ENCODE assay signal across 20 cellular contexts in the genomic region with DNA sequence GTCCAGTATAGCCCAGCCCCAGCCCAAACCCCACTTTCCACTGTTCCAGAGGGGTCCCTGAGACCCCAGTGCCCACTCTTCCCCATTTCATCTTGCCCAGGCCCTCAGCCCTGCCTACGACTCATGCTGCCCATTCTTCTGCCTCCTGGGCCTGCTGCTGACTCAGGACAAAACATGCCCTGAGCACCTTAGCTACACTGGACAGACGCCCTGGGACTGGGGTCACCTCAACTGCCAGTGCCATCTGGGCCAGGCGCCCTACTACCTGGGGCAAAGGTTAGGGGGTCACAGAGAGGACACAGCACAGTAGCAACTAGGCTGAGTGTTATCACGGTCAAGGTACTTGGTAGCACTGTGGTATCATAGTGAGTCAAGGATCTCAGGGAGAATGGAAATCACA. TPM values are rescaled to one million over a fixed set of nuclear protein-coding genes. Genes with fewer than 3 reads are reported as not detected.
DNase-seq lines count a peak whose midpoint lies in the region; ATAC-seq, FAIRE-seq and TF ChIP-seq lines count a peak whose summit lies in the region.
"Had no signal": no experiment of that assay in that cellular context is flagged by ENCODE, and none has a peak within 500 bp of the region (broad histone marks: within the 10 kb centered on the region; RNA-seq: fewer than 3 reads in every experiment).

No MANE protein-coding gene starts in this region.

- no peak overlapping the region for H3K9ac ChIP-seq in IMR-90 (ENCODE audit: low read depth, low read length)
- H3K9ac ChIP-seq: KMS-11 had no signal

- H3K36me3 Mint-ChIP-seq in nephron (ENCODE audit: low read depth), result peaks cover 4% of the 10 kb centered on the region
- H3K36me3 Mint-ChIP-seq: CD14-positive monocyte had no signal

- H3K4me3 Mint-ChIP-seq in nephron, result peak overlapping the region; percentile 98 to 99 (median 98)
- H3K4me3 Mint-ChIP-seq: CD14-positive monocyte had no signal

- H4K91ac ChIP-seq in IMR-90 (ENCODE audit: insufficient read depth, low read depth, low read length), result no peak overlapping the region

- no peak overlapping the region for H3K4ac ChIP-seq in IMR-90 (ENCODE audit: low read depth, low read length)

- 54% methylated on average over 3 of the region's 4 CpGs; no CpG with 5 or more reads in 1 of the 2 experiments for WGBS in IMR-90 (ENCODE audit: extremely low coverage in 2 of 2, insufficient read length in 1 of 2), 2 experiments
- 41 to 75% (median 61%) methylated on average over 4 of the region's 4 CpGs for WGBS in small intestine, 3 donors

- H4K5ac ChIP-seq in IMR-90 (ENCODE audit: low read depth, low read length), result no peak overlapping the region

- H4K8ac ChIP-seq in IMR-90 (ENCODE audit: low read depth in 2 of 2, low read length in 2 of 2), result no peak overlapping the region

- intact Hi-C loops in IMR-90 (cut with micrococcal nuclease), result no loop called here

- peaks cover 5% of the 10 kb centered on the region for H3K27me3 Mint-ChIP-seq in nephron (ENCODE audit: low read depth)

- H3K27me3 ChIP-seq in IMR-90 (ENCODE audit: control insufficient read depth, insufficient read depth, low read length), result peaks cover 7% of the 10 kb centered on the region
- H3K27me3 ChIP-seq in small intestine (ENCODE audit: control insufficient read depth in 2 of 2, insufficient read depth in 2 of 2, low read length in 2 of 2), result no peaks in the 10 kb centered on the region

- H3K79me1 ChIP-seq in IMR-90 (ENCODE audit: low read depth in 1 of 2, low read length in 2 of 2), result peaks cover 7 to 36% of the 10 kb centered on the region in 2 experiments

- no peak for FAIRE-seq in small intestine (lab: Jason Lieb, UNC)

- dilution Hi-C loops in IMR-90 (cut with HindIII; ENCODE audit: low sequenced_read_pairs, unreplicated experiment), result no loop called here

- no peak overlapping the region for H3K14ac ChIP-seq in IMR-90 (replicated peaks; ENCODE audit: low read depth, low read length)

- no peak overlapping the region for H2BK120ac ChIP-seq in IMR-90 (ENCODE audit: low read depth, low read length)

- H2AK9ac ChIP-seq in IMR-90 (replicated peaks; ENCODE audit: low read depth, low read length, poor library complexity), result peak overlapping the region; percentile 52

- no peak overlapping the region for H2AFZ ChIP-seq in IMR-90 (replicated peaks; ENCODE audit: low read length, poor library complexity)

- TF ChIP-seq CTCF in IMR-90 (conservative IDR thresholded peaks at IDR 0.05; ENCODE audit: low read depth, low read length) (no peak), coronary artery (IDR thresholded peaks at IDR 0.05) (no peak), nephron (IDR thresholded peaks at IDR 0.05; ENCODE audit: unreplicated experiment in 3 of 3) (no peak)

- no peak for TF ChIP-seq POLR2A in IMR-90 (IDR thresholded peaks at IDR 0.05; ENCODE audit: low read depth, low read length)

- H3K4me1 ChIP-seq in IMR-90 (ENCODE audit: control insufficient read depth, insufficient read depth, low read length) (peaks cover 9% of the 10 kb centered on the region), small intestine (ENCODE audit: control insufficient read depth in 2 of 2, insufficient read depth in 1 of 2, low read depth in 1 of 2, low read length in 1 of 2) (peaks cover 0 to 3% of the 10 kb centered on the region in 2 donors)

- CTCF ChIA-PET in IMR-90 (lab: Yijun Ruan, JAX), result no interaction called here

- no peak overlapping the region for H3K4me2 ChIP-seq in IMR-90 (ENCODE audit: low read depth, low read length)
- H3K4me2 ChIP-seq: KMS-11 had no signal

- H2BK20ac ChIP-seq in IMR-90 (ENCODE audit: low read depth, low read length), result no peak overlapping the region

- BruUV-seq in IMR-90 (replicated peaks; lab: Mats Ljungman, UMichigan), result no TSS peak

- H3K4me3 ChIP-seq in IMR-90 (ENCODE audit: insufficient read depth, low read depth, low read length), result no peak overlapping the region
- no peak overlapping the region for H3K4me3 ChIP-seq in coronary artery
- H3K4me3 ChIP-seq in small intestine (ENCODE audit: low read depth in 1 of 2, low read length in 2 of 2), result no peak overlapping the region
- H3K4me3 ChIP-seq: SK-N-MC had no signal

- no peak for TF ChIP-seq RAD21 in IMR-90 (IDR thresholded peaks at IDR 0.05; ENCODE audit: low read length)

- no peaks in the 10 kb centered on the region for H3K9me3 Mint-ChIP-seq in nephron

- peaks cover 15% of the 10 kb centered on the region for H3K4me1 Mint-ChIP-seq in nephron

- H2BK5ac ChIP-seq in IMR-90 (ENCODE audit: low read depth, low read length, poor library complexity, severe bottlenecking), result no peak overlapping the region

- H3K36me3 ChIP-seq in IMR-90 (ENCODE audit: control insufficient read depth, insufficient read depth, low read length) (peaks cover 12% of the 10 kb centered on the region), small intestine (ENCODE audit: control insufficient read depth in 2 of 2, insufficient read depth in 2 of 2, low read length in 2 of 2) (no peaks in the 10 kb centered on the region)

- H3K23ac ChIP-seq in IMR-90 (ENCODE audit: low read depth, low read length), result no peak overlapping the region

- H2BK15ac ChIP-seq in IMR-90 (ENCODE audit: low read depth, low read length), result no peak overlapping the region

- ATAC-seq in IMR-90 (ENCODE audit: low read depth) (no peak), HG03432 (IDR thresholded peaks at IDR 0.05; ENCODE audit: unreplicated experiment) (no peak), HG02938 (IDR thresholded peaks at IDR 0.05; ENCODE audit: unreplicated experiment) (no peak)
- ATAC-seq: Panc1 had no signal

- H3K56ac ChIP-seq in IMR-90 (ENCODE audit: extremely low read depth, insufficient read depth, low read length), result no peak overlapping the region

- H3K27ac Mint-ChIP-seq in nephron, result peak overlapping the region; percentile 57 to 98 (median 94)
- H3K27ac Mint-ChIP-seq: CD14-positive monocyte had no signal

- in situ Hi-C loops in IMR-90 (cut with MboI; ENCODE audit: low sequenced_read_pairs), result no loop called here

- POLR2A ChIA-PET in IMR-90 (lab: Charles Lee; ENCODE audit: unreplicated experiment), result no interaction called here

- H3K18ac ChIP-seq in IMR-90 (ENCODE audit: low read depth, low read length), result no peak overlapping the region

- peaks cover 27% of the 10 kb centered on the region for H3K9me1 ChIP-seq in IMR-90 (ENCODE audit: insufficient read depth, low read length)

- peaks cover 4% of the 10 kb centered on the region; the same call in 1 of the 2 replicates for H4K20me1 ChIP-seq in IMR-90 (ENCODE audit: insufficient read depth, low read length)

- DNase-seq in IMR-90 (no peak), coronary artery (ENCODE audit: low spot score) (peak; percentile 65), small intestine (peak; percentile 32), inferior parietal cortex (ENCODE audit: extremely low spot score) (no peak)
- DNase-seq: ACHN, AML-193, COR-L47, NCI-H1048, NCI-H1436 treated with DMSO at 0.1 percent for 48 hours, NCI-H2029 treated with DMSO at 0.1 percent for 48 hours, NCI-H510A treated with DMSO at 0.1 percent for 48 hours, NCI-H82, Right ventricle myocardium superior had no signal

- H3K9me3 ChIP-seq in IMR-90 (ENCODE audit: control insufficient read depth, insufficient read depth, low read length), result no peaks in the 10 kb centered on the region
- H3K9me3 ChIP-seq in small intestine (ENCODE audit: control insufficient read depth, low read depth), result no peaks in the 10 kb centered on the region

- H2AK5ac ChIP-seq in IMR-90 (ENCODE audit: low read depth, low read length), result no peak overlapping the region

- H3K27ac ChIP-seq in IMR-90 (ENCODE audit: insufficient read depth, low read length), result no peak overlapping the region
- H3K27ac ChIP-seq in coronary artery, result no peak overlapping the region
- H3K27ac ChIP-seq in small intestine (ENCODE audit: low read depth in 1 of 2, low read length in 1 of 2), result no peak overlapping the region
- H3K27ac ChIP-seq: KMS-11, SK-N-MC had no signal

TF ChIP-seq in IMR-90, 13 proteins besides CTCF, POLR2A, EP300 and RAD21 (continues in another document):
- TF ChIP-seq MAFK (IDR thresholded peaks at IDR 0.05; ENCODE audit: low read depth, low read length) (0 out of 2 replicates have a peak, but pooled peaks have one; percentile 24), NFE2L2 (IDR thresholded peaks at IDR 0.05; ENCODE audit: low read depth, low read length) (no peak), MXI1 (IDR thresholded peaks at IDR 0.05; ENCODE audit: borderline replicate concordance, low read depth, low read length) (no peak), CEBPB (IDR thresholded peaks at IDR 0.05; ENCODE audit: low read depth, low read length) (no peak)

RNA-seq across cellular contexts. Expression of gene LAMB2, which starts 2.6 kb away (rescaled TPM):
- 179 and 213 TPM in 2 replicates for total RNA-seq in IMR-90 (2012; rRNA removed)
- polyA plus RNA-seq in IMR-90 (2012; rRNA removed), result 526 and 570 TPM in 2 replicates
- 340 and 377 TPM in 2 replicates for polyA plus RNA-seq in IMR-90 (2012; cell fraction: cytosol; rRNA removed)
- polyA plus RNA-seq in IMR-90 (2012; cell fraction: nucleus; rRNA removed; ENCODE audit: low replicate concordance), result 2,321 and 3,633 TPM in 2 replicates
- 100 to 1,000 TPM; 124 to 598 (median 312) TPM for polyA plus RNA-seq in small intestine

RNA-seq across cellular contexts. Expression of gene USP19, which starts 14.9 kb away (rescaled TPM):
- total RNA-seq in IMR-90 (2012; rRNA removed), result 22.5 and 24.7 TPM in 2 replicates
- polyA plus RNA-seq in IMR-90 (2012; rRNA removed) (39.7 and 44.0 TPM in 2 replicates), small intestine (10 to 100 TPM; 20.1 to 26.2 (median 22.2) TPM)
- polyA plus RNA-seq in IMR-90 (2012; cell fraction: cytosol; rRNA removed), result 16.0 and 29.4 TPM in 2 replicates
- polyA plus RNA-seq in IMR-90 (2012; cell fraction: nucleus; rRNA removed; ENCODE audit: low replicate concordance), result 76.7 and 128 TPM in 2 replicates

RNA-seq across cellular contexts. Expression of gene CCDC71, which starts 30.6 kb away (rescaled TPM):
- total RNA-seq in IMR-90 (2012; rRNA removed), result 28.3 and 29.4 TPM in 2 replicates
- 35.9 and 38.6 TPM in 2 replicates for polyA plus RNA-seq in IMR-90 (2012; rRNA removed)
- 30.2 and 39.2 TPM in 2 replicates for polyA plus RNA-seq in IMR-90 (2012; cell fraction: cytosol; rRNA removed)
- polyA plus RNA-seq in IMR-90 (2012; cell fraction: nucleus; rRNA removed; ENCODE audit: low replicate concordance), result 15.4 and 25.4 TPM in 2 replicates
- 10 to 100 TPM; 13.0 to 22.3 (median 13.5) TPM for polyA plus RNA-seq in small intestine

RNA-seq across cellular contexts. Expression of gene QARS1, which starts 30.9 kb away (rescaled TPM):
- total RNA-seq in IMR-90 (2012; rRNA removed), result 396 and 404 TPM in 2 replicates
- polyA plus RNA-seq in IMR-90 (2012; rRNA removed) (296 and 354 TPM in 2 replicates), small intestine (100 to 1,000 TPM; 360 to 425 (median 395) TPM)
- 212 and 239 TPM in 2 replicates for polyA plus RNA-seq in IMR-90 (2012; cell fraction: cytosol; rRNA removed)
- 507 and 1,033 TPM in 2 replicates for polyA plus RNA-seq in IMR-90 (2012; cell fraction: nucleus; rRNA removed; ENCODE audit: low replicate concordance)

RNA-seq across cellular contexts. Expression of gene KLHDC8B, which starts 35.9 kb away (rescaled TPM):
- total RNA-seq in IMR-90 (2012; rRNA removed), result 16.1 and 16.5 TPM in 2 replicates
- polyA plus RNA-seq in IMR-90 (2012; rRNA removed) (16.3 and 17.4 TPM in 2 replicates), small intestine (10 to 100 TPM in 1 of 3 donors, 1 to 10 TPM in 2; 6.3 to 18.5 (median 9.2) TPM)
- polyA plus RNA-seq in IMR-90 (2012; cell fraction: cytosol; rRNA removed), result 18.0 and 20.1 TPM in 2 replicates
- polyA plus RNA-seq in IMR-90 (2012; cell fraction: nucleus; rRNA removed; ENCODE audit: low replicate concordance), result 33.2 and 39.4 TPM in 2 replicates

Comparison
In these comparisons a context has a peak if more than half of its experiments do, and no peak if none do; other contexts are left out.
1. DNase-seq: peak in coronary artery (single experiment) and small intestine (single experiment); none in IMR-90 (single experiment) and inferior parietal cortex (single experiment).